ENCODE assay signal across 8 cellular contexts in genomic region chr12:10613334-10614055, GRCh38. TPM values are rescaled to one million over a fixed set of nuclear protein-coding genes. Genes with fewer than 3 reads are reported as not detected.
DNase-seq lines count a peak whose midpoint lies in the region; ATAC-seq and TF ChIP-seq lines count a peak whose summit lies in the region.

TSS of gene MAGOHB (minus strand) at chr12:10613609. CDS start at chr12:10613532, 77 bp downstream.

- H3K27me3 ChIP-seq in upper lobe of right lung, result no peaks in the 10 kb centered on the region

- peaks cover 37% of the 10 kb centered on the region for H3K4me1 Mint-ChIP-seq in T-helper 1 cell treated with Interleukin-12 subunit alpha and Interleukin-12 subunit beta and Interleukin-4 antibody, amounts not matched to agents 30 μg/mL and 1 μg/mL, for 36 hours (ENCODE audit: low read depth)

- no peaks in the 10 kb centered on the region for H3K9me3 ChIP-seq in upper lobe of right lung

- peak within 1 kb of the TSS; percentile 83 for H3K27ac ChIP-seq in upper lobe of right lung

- peaks cover 18% of the 10 kb centered on the region for H3K27me3 Mint-ChIP-seq in T-helper 1 cell treated with Interleukin-12 subunit alpha and Interleukin-12 subunit beta and Interleukin-4 antibody, amounts not matched to agents 30 μg/mL and 1 μg/mL, for 36 hours (ENCODE audit: low read depth)

- peak within 1 kb of the TSS; percentile 62 for H3K4me3 ChIP-seq in upper lobe of right lung

- intact Hi-C loops in left cardiac atrium (cut with DNase I) (loop anchor here in 1 of 2 donors (10.0 kb wide), 1 partner anchor 111 kb away; the partner anchor contains the start of gene YBX3), posterior vena cava (cut with DNase I) (loop anchor here in 1 of 2 donors (10.0 kb wide), 1 partner anchor 121 kb away; no protein-coding TSS in a partner anchor), upper lobe of right lung (cut with DNase I) (no loop called here)

- ATAC-seq in HG02884 (IDR thresholded peaks at IDR 0.05; ENCODE audit: unreplicated experiment) (peak; percentile 97), left cardiac atrium (peak; percentile 100), upper lobe of right lung (peak; percentile 99)

- no peak for TF ChIP-seq CTCF in GM13977 (IDR thresholded peaks at IDR 0.05; ENCODE audit: extremely low read depth, insufficient read depth, missing control alignments)
- no peak for TF ChIP-seq CTCF in upper lobe of right lung (IDR thresholded peaks at IDR 0.05)

- H3K4me1 ChIP-seq in upper lobe of right lung, result peaks cover 18% of the 10 kb centered on the region

- H3K9me3 Mint-ChIP-seq in T-helper 1 cell treated with Interleukin-12 subunit alpha and Interleukin-12 subunit beta and Interleukin-4 antibody, amounts not matched to agents 30 μg/mL and 1 μg/mL, for 36 hours, result no peaks in the 10 kb centered on the region

- peak within 1 kb of the TSS; percentile 100 for H3K27ac Mint-ChIP-seq in T-helper 1 cell treated with Interleukin-12 subunit alpha and Interleukin-12 subunit beta and Interleukin-4 antibody, amounts not matched to agents 30 μg/mL and 1 μg/mL, for 36 hours

- peak within 1 kb of the TSS; percentile 99 for H3K4me3 Mint-ChIP-seq in T-helper 1 cell treated with Interleukin-12 subunit alpha and Interleukin-12 subunit beta and Interleukin-4 antibody, amounts not matched to agents 30 μg/mL and 1 μg/mL, for 36 hours

- peaks cover 18% of the 10 kb centered on the region for H3K36me3 ChIP-seq in upper lobe of right lung

- DNase-seq in GM13977 (ENCODE audit: low spot score), result peak; percentile 89
- peak; percentile 98 for DNase-seq in NCI-H1694 (lab: John Stamatoyannopoulos, UW)
- peak; percentile 96 for DNase-seq in amniotic stem cell (lab: John Stamatoyannopoulos, UW)
- DNase-seq in left cardiac atrium, result peak; percentile 95
- peak; percentile 99 for DNase-seq in posterior vena cava (ENCODE audit: low spot score)
- peak; percentile 97 for DNase-seq in upper lobe of right lung

- in situ Hi-C loops in GM13977 (cut with MboI; ENCODE audit: low pct_unique_long_range_greater_than_20kb, low sequenced_read_pairs, unreplicated experiment), result no loop called here

- peaks cover 23% of the 10 kb centered on the region for H3K36me3 Mint-ChIP-seq in T-helper 1 cell treated with Interleukin-12 subunit alpha and Interleukin-12 subunit beta and Interleukin-4 antibody, amounts not matched to agents 30 μg/mL and 1 μg/mL, for 36 hours (ENCODE audit: low read depth)

RNA-seq across cellular contexts. Expression of gene MAGOHB, which starts in this region (rescaled TPM):
- 10 to 100 TPM; 13.6 to 18.4 TPM for total RNA-seq in left cardiac atrium
- total RNA-seq in posterior vena cava, result 10 to 100 TPM; 19.3 to 21.2 TPM
- total RNA-seq in upper lobe of right lung, result 21.3 TPM

Comparison
In these comparisons a context has a peak if more than half of its experiments do, and no peak if none do; other contexts are left out.
1. Peak in every context shown above with its lines: DNase-seq, ATAC-seq, H3K4me3 ChIP-seq and H3K27ac ChIP-seq.